ENCODE assay signal across 9 cellular contexts in the genomic region with DNA sequence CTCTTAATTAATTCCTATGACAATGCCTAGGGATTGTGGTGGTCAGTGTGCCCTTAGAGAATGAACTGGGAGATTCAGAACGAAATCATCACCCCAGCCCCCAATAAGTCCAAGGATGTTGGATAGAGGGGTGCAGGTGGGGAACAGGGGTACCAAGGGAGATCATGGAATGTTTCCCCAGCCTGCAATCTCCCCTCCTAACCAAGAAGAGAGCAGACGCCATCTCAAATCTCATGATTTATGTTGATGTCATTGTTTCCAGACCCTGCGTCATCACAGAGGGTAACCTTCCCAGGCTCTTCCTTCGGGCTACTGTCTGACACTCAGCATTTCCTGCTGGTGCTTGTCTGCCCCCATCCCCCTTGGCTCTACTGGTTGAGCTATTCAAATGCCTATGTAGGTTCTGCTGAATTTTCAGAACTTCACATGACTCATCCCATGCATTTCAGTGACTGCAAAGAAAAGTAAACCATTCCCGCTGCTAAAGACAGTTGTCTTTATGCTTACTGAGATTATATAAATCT. TPM values are rescaled to one million over a fixed set of nuclear protein-coding genes. Genes with fewer than 3 reads are reported as not detected.
DNase-seq lines count a peak whose midpoint lies in the region; ATAC-seq and TF ChIP-seq lines count a peak whose summit lies in the region.
"Had no signal": no experiment of that assay in that cellular context is flagged by ENCODE, and none has a peak within 500 bp of the region (broad histone marks: within the 10 kb centered on the region; RNA-seq: fewer than 3 reads in every experiment).

No MANE protein-coding gene starts in this region.

- peak; percentile 99 for DNase-seq in COLO829 (ENCODE audit: low spot score)
- DNase-seq in HT1080 (ENCODE audit: low read depth) = peak; percentile 97
- peak; percentile 65 for DNase-seq in kidney epithelial cell (ENCODE audit: low read depth)
- no peak for DNase-seq in NCI-H2029 (lab: John Stamatoyannopoulos, UW)
- no peak for DNase-seq in OCI-M1 (lab: John Stamatoyannopoulos, UW)

- no peaks in the 10 kb centered on the region for H3K36me3 Mint-ChIP-seq in activated T-helper 17 cell treated with anti-CD3 and anti-CD28 coated beads, Interleukin-2, amount 50 U/mL, for 72 hours (ENCODE audit: low read depth)

- TF ChIP-seq CTCF in kidney epithelial cell (IDR thresholded peaks at IDR 0.05; ENCODE audit: insufficient read depth, low read length, poor library complexity, severe bottlenecking) = no peak

- peaks cover 15% of the 10 kb centered on the region for H3K4me1 Mint-ChIP-seq in activated T-helper 17 cell treated with anti-CD3 and anti-CD28 coated beads, Interleukin-2, amount 50 U/mL, for 72 hours

- peaks cover 3% of the 10 kb centered on the region for H3K27me3 Mint-ChIP-seq in activated T-helper 17 cell treated with anti-CD3 and anti-CD28 coated beads, Interleukin-2, amount 50 U/mL, for 72 hours

- no peaks in the 10 kb centered on the region for H3K36me3 ChIP-seq in kidney epithelial cell (ENCODE audit: control insufficient read depth, insufficient read depth, low read length)
- H3K36me3 ChIP-seq: thoracic aorta had no signal

- no peak overlapping the region for H3K4me3 ChIP-seq in kidney epithelial cell (ENCODE audit: low read depth, low read length)
- H3K4me3 ChIP-seq: thoracic aorta had no signal

- peak overlapping the region; percentile 2 for H3K4me3 Mint-ChIP-seq in activated T-helper 17 cell treated with anti-CD3 and anti-CD28 coated beads, Interleukin-2, amount 50 U/mL, for 72 hours

- no peaks in the 10 kb centered on the region for H3K27me3 ChIP-seq in kidney epithelial cell (ENCODE audit: control insufficient read depth, insufficient read depth, low read length)

- H3K9me3 Mint-ChIP-seq in activated T-helper 17 cell treated with anti-CD3 and anti-CD28 coated beads, Interleukin-2, amount 50 U/mL, for 72 hours = no peaks in the 10 kb centered on the region

- ATAC-seq in activated T-helper 17 cell treated with anti-CD3 and anti-CD28 coated beads, Interleukin-2, amount 50 U/mL, for 72 hours (replicated peaks) = peak; percentile 74
- ATAC-seq in GM18873 (IDR thresholded peaks at IDR 0.05; ENCODE audit: low FRiP score, unreplicated experiment) = no peak
- ATAC-seq in GM21526 (IDR thresholded peaks at IDR 0.05; ENCODE audit: low FRiP score, unreplicated experiment) = no peak

- no peak overlapping the region for H3K27ac Mint-ChIP-seq in activated T-helper 17 cell treated with anti-CD3 and anti-CD28 coated beads, Interleukin-2, amount 50 U/mL, for 72 hours

RNA-seq across cellular contexts. Expression of a gene that starts 24.7 kb away (rescaled TPM):
- 5.8 and 8.0 TPM in 2 replicates for total RNA-seq in HT1080 (2014; rRNA removed; shearing (Covaris generic))
- polyA plus RNA-seq in HT1080 (2015; cell fraction: cytosol; rRNA removed) = 5.5 and 7.0 TPM in 2 replicates
- polyA plus RNA-seq in HT1080 (2015; cell fraction: nucleus; rRNA removed) = 19.9 and 20.5 TPM in 2 replicates
- 10 to 100 TPM; 30.1 to 39.2 TPM for total RNA-seq in activated T-helper 17 cell treated with anti-CD3 and anti-CD28 coated beads, Interleukin-2, amount 50 U/mL, for 72 hours
- total RNA-seq in kidney epithelial cell = 11.7 and 12.4 TPM in 2 replicates

Comparison
In these comparisons a context has a peak if more than half of its experiments do, and no peak if none do; other contexts are left out.
1. DNase-seq: peak in COLO829 (single experiment), HT1080 (single experiment) and kidney epithelial cell (single experiment); none in NCI-H2029 (single experiment) and OCI-M1 (single experiment).